8 cellular contexts compared by ENCODE assay signal in genomic region chr3:51384730-51385473, GRCh38. TPM values are rescaled to one million over a fixed set of nuclear protein-coding genes. Genes with fewer than 3 reads are reported as not detected.
DNase-seq lines count a peak whose midpoint lies in the region; ATAC-seq, FAIRE-seq and TF ChIP-seq lines count a peak whose summit lies in the region.

TSS of gene MANF (plus strand) at chr3:51385291. CDS start at chr3:51385343, 52 bp downstream.

- peak; percentile 95 for ATAC-seq in HG02852 (IDR thresholded peaks at IDR 0.05; ENCODE audit: unreplicated experiment)

- H3K36me3 Mint-ChIP-seq in type B pancreatic cell, result peaks cover 26% of the 10 kb centered on the region

- H3K36me3 ChIP-seq in adrenal gland (replicated peaks in 1 of 2), result peaks cover 0 to 17% of the 10 kb centered on the region in 2 donors

- peak within 1 kb of the TSS; percentile 26 to 95 (median 90) for H3K27ac ChIP-seq in adrenal gland

- intact Hi-C loops in adrenal gland (cut with DNase I), result loop anchor here in 1 of 2 donors (5.0 to 10.0 kb wide), 2 partner anchors 47 to 300 kb away; no protein-coding TSS in a partner anchor
- intact Hi-C loops in cardiac septum (cut with DNase I), result loop anchor here (5.0 to 10.0 kb wide), 2 partner anchors 768 to 1020 kb away; partner anchors contain the start of gene MAPKAPK3

- H3K9me3 Mint-ChIP-seq in type B pancreatic cell, result no peaks in the 10 kb centered on the region

- 0% methylated on average over 2 to 65 of the region's 65 CpGs for WGBS in adrenal gland, 4 donors

- no peaks in the 10 kb centered on the region for H3K27me3 ChIP-seq in adrenal gland

- FAIRE-seq in GM12892 (lab: Jason Lieb, UNC), result peak; percentile 100

- no peaks in the 10 kb centered on the region for H3K9me3 ChIP-seq in adrenal gland (replicated peaks in 1 of 3)

- TF ChIP-seq CTCF in adrenal gland (IDR thresholded peaks at IDR 0.05), result peak in 3 of 6 experiments; percentile 34 to 53 (median 47)
- peak; percentile 41 for TF ChIP-seq CTCF in type B pancreatic cell (conservative IDR thresholded peaks at IDR 0.05)

- H3K27ac Mint-ChIP-seq in type B pancreatic cell, result peak within 1 kb of the TSS; percentile 99

- H3K4me1 ChIP-seq in adrenal gland (replicated peaks in 1 of 2), result peaks cover 10 to 37% of the 10 kb centered on the region in 2 donors

- DNase-seq in GM12892 (ENCODE audit: insufficient read length) (peak; percentile 100), NCI-H146 (lab: John Stamatoyannopoulos, UW) (peak; percentile 95), T-helper 1 cell (peak; percentile 96 to 99 (median 96)), adrenal gland (peak; percentile 97 to 99 (median 98)), cardiac septum (ENCODE audit: low spot score) (peak; percentile 99), pons (ENCODE audit: low spot score) (peak; percentile 98), type B pancreatic cell (ENCODE audit: extremely low spot score, unreplicated experiment) (peak; percentile 98)

- H3K4me1 Mint-ChIP-seq in type B pancreatic cell (ENCODE audit: unreplicated experiment), result peaks cover 31% of the 10 kb centered on the region

- no peaks in the 10 kb centered on the region for H3K27me3 Mint-ChIP-seq in type B pancreatic cell

- peak within 1 kb of the TSS; percentile 99 for H3K4me3 Mint-ChIP-seq in type B pancreatic cell

- TF ChIP-seq POLR2A in GM12892 (IDR thresholded peaks at IDR 0.05; ENCODE audit: low read depth, low read length) (peak; percentile 94), adrenal gland (IDR thresholded peaks at IDR 0.05) (peak; percentile 87 to 95)

- peak within 1 kb of the TSS; percentile 82 to 98 (median 88) for H3K4me3 ChIP-seq in adrenal gland

RNA-seq across cellular contexts. Expression of gene MANF, which starts in this region (rescaled TPM):
- 80.7 TPM for polyA plus RNA-seq in GM12892 (2012; ENCODE audit: missing spikeins)
- 100 to 1,000 TPM in 1 of 8 donors, 10 to 100 TPM in 7; 16.1 to 281 (median 43.1) TPM for total RNA-seq in adrenal gland
- polyA plus RNA-seq in adrenal gland, result 100 to 1,000 TPM in 1 of 3 donors, 10 to 100 TPM in 2; 18.9 to 306 (median 25.9) TPM
- total RNA-seq in cardiac septum, result 77.6 TPM
- 139 and 187 TPM in 2 replicates for total RNA-seq in type B pancreatic cell (ENCODE audit: low replicate concordance)

Comparison
In these comparisons a context has a peak if more than half of its experiments do, and no peak if none do; other contexts are left out.
1. Peak in every context shown above with its lines: DNase-seq, ATAC-seq, H3K4me3 ChIP-seq and H3K27ac ChIP-seq.